Comparison of ENCODE assay signal across 15 cellular contexts in the genomic region with DNA sequence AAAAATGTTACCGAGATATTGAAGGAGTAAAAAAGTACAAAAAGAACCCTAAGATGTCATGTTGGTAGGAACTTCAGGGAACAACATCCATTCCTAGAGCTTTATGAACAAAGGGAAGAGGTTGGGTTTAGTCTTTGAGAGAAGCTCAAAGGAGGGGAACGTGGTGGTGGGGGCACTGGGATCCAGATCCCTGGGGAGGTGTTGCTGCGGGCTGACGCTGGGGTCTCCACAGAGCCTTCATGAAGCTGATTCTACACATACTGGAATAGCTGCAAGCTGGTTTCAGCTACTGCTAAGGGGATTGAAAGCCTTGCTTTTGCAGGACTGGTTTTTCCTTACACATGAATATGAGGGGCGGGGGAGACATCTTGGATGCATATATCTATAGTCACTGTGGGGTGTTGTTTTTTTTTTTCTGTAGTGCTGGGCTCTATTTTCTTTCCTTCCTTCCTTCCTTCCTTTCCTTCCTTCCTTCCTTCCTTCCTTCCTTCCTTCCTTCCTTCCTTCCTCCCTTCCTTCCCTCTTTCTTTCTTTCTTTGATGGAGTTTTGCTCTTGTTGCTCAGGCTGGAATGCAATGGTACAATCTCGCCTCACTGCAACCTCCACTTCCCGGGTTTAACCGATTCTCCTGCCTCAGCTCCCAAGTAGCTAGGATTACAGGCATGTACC. TPM values are rescaled to one million over a fixed set of nuclear protein-coding genes. Genes with fewer than 3 reads are reported as not detected.
DNase-seq lines count a peak whose midpoint lies in the region; ATAC-seq and TF ChIP-seq lines count a peak whose summit lies in the region.
"Had no signal": no experiment of that assay in that cellular context is flagged by ENCODE, and none has a peak within 500 bp of the region (broad histone marks: within the 10 kb centered on the region; RNA-seq: fewer than 3 reads in every experiment).

No MANE protein-coding gene starts in this region.

- H3K36me3 ChIP-seq in heart right ventricle (peaks cover 0 to 41% (median 10%) of the 10 kb centered on the region in 9 donors), endodermal cell (ENCODE audit: control insufficient read depth, insufficient read depth, low read length) (peaks cover 15% of the 10 kb centered on the region)

- H3K4me1 Mint-ChIP-seq in endodermal cell, result peaks cover 6% of the 10 kb centered on the region
- H3K4me1 Mint-ChIP-seq in stimulated activated memory B cell treated with anti-CD40 and anti-IgM and Interleukin-4, amounts not matched to agents 10 μg/mL and 1 μg/mL and 100 μg/mL, for 72 hours, result peaks cover 47% of the 10 kb centered on the region

- H3K4me1 ChIP-seq in heart right ventricle (peaks cover 2 to 28% (median 9%) of the 10 kb centered on the region in 9 donors), endodermal cell (ENCODE audit: control insufficient read depth, insufficient read depth, low read length) (no peaks in the 10 kb centered on the region)

- intact Hi-C loops in cardiac septum (cut with DNase I) (no loop called here), heart right ventricle (cut with DNase I) (no loop called here)

- H3K9ac ChIP-seq in endodermal cell (ENCODE audit: extremely low read depth, low read length, poor library complexity, severe bottlenecking), result no peak overlapping the region

- H3K9me3 Mint-ChIP-seq in endodermal cell, result peaks cover 3% of the 10 kb centered on the region
- H3K9me3 Mint-ChIP-seq in stimulated activated memory B cell treated with anti-CD40 and anti-IgM and Interleukin-4, amounts not matched to agents 10 μg/mL and 1 μg/mL and 100 μg/mL, for 72 hours, result no peaks in the 10 kb centered on the region
- H3K9me3 Mint-ChIP-seq: central memory CD8-positive, alpha-beta T cell had no signal

- H3K4me3 ChIP-seq in heart right ventricle, result no peak overlapping the region
- H3K4me3 ChIP-seq in endodermal cell (ENCODE audit: low read length), result no peak overlapping the region
- H3K4me3 ChIP-seq: adrenal gland, left lung had no signal

- H3K9me3 ChIP-seq in heart right ventricle (no peaks in the 10 kb centered on the region), endodermal cell (ENCODE audit: control insufficient read depth, low read length) (no peaks in the 10 kb centered on the region)
- H3K9me3 ChIP-seq: adrenal gland, left lung had no signal

- no peak for ATAC-seq in heart right ventricle
- ATAC-seq in stimulated activated memory B cell treated with anti-CD40 and anti-IgM and Interleukin-4, amounts not matched to agents 10 μg/mL and 1 μg/mL and 100 μg/mL, for 72 hours, result no peak
- ATAC-seq: left lung had no signal

- no peak overlapping the region for H3K4me3 Mint-ChIP-seq in endodermal cell
- H3K4me3 Mint-ChIP-seq in stimulated activated memory B cell treated with anti-CD40 and anti-IgM and Interleukin-4, amounts not matched to agents 10 μg/mL and 1 μg/mL and 100 μg/mL, for 72 hours, result no peak overlapping the region
- H3K4me3 Mint-ChIP-seq: central memory CD8-positive, alpha-beta T cell had no signal

- TF ChIP-seq CTCF in heart right ventricle (IDR thresholded peaks at IDR 0.05) (no peak), endodermal cell (conservative IDR thresholded peaks at IDR 0.05) (no peak)

- no peaks in the 10 kb centered on the region for H3K27me3 Mint-ChIP-seq in endodermal cell (ENCODE audit: insufficient read depth)
- H3K27me3 Mint-ChIP-seq in stimulated activated memory B cell treated with anti-CD40 and anti-IgM and Interleukin-4, amounts not matched to agents 10 μg/mL and 1 μg/mL and 100 μg/mL, for 72 hours, result no peaks in the 10 kb centered on the region
- H3K27me3 Mint-ChIP-seq: central memory CD8-positive, alpha-beta T cell had no signal

- DNase-seq in cardiac septum (ENCODE audit: low spot score), result peak; percentile 27
- no peak for DNase-seq in heart right ventricle
- peak; percentile 22 for DNase-seq in endodermal cell
- no peak for DNase-seq in EL
- DNase-seq in SKM-1 (lab: John Stamatoyannopoulos, UW; ENCODE audit: unreplicated experiment), result no peak
- DNase-seq: GDM1; GOT3; NCI-H146; NCI-H226; stimulated activated CD4-positive, alpha-beta T cell treated with anti-CD3 and anti-CD28 coated beads, Interleukin-15, amount 100 ng/mL, for 24 hours; T-helper 1 cell had no signal

- H3K27ac ChIP-seq in heart right ventricle (no peak overlapping the region), endodermal cell (ENCODE audit: low read depth, low read length) (no peak overlapping the region)
- H3K27ac ChIP-seq: adrenal gland, left lung had no signal

- 88 to 91% methylated on average over 8 of the region's 8 CpGs for WGBS in heart right ventricle, 2 donors
- 87 to 100% methylated on average over 5 to 8 of the region's 8 CpGs for WGBS in endodermal cell (ENCODE audit: insufficient coverage in 1 of 2, insufficient read length in 1 of 2), 2 experiments

- peaks cover 18% of the 10 kb centered on the region for H3K36me3 Mint-ChIP-seq in endodermal cell (ENCODE audit: low read depth)
- peaks cover 36% of the 10 kb centered on the region for H3K36me3 Mint-ChIP-seq in stimulated activated memory B cell treated with anti-CD40 and anti-IgM and Interleukin-4, amounts not matched to agents 10 μg/mL and 1 μg/mL and 100 μg/mL, for 72 hours

- H3K27me3 ChIP-seq in heart right ventricle (no peaks in the 10 kb centered on the region), endodermal cell (ENCODE audit: control insufficient read depth, insufficient read depth, low read length, poor library complexity, severe bottlenecking) (no peaks in the 10 kb centered on the region)
- H3K27me3 ChIP-seq: adrenal gland, left lung had no signal

- H3K27ac Mint-ChIP-seq in endodermal cell, result no peak overlapping the region
- H3K27ac Mint-ChIP-seq in stimulated activated memory B cell treated with anti-CD40 and anti-IgM and Interleukin-4, amounts not matched to agents 10 μg/mL and 1 μg/mL and 100 μg/mL, for 72 hours, result peak overlapping the region; percentile 57

RNA-seq across cellular contexts. Expression of a gene that starts 6.5 kb away (rescaled TPM):
- total RNA-seq in cardiac septum (12.4 TPM), heart right ventricle (10 to 100 TPM in 2 of 10 donors, 1 to 10 TPM in 8; 4.4 to 12.0 (median 8.3) TPM), endodermal cell (10 to 100 TPM; 24.3 to 33.1 TPM)
- polyA plus RNA-seq in heart right ventricle, result 10 to 100 TPM in 1 of 2 donors, 1 to 10 TPM in 1; 7.6 to 28.0 TPM
- 26.1 TPM for polyA plus RNA-seq in endodermal cell (2013, experiment 1 of 2)
- polyA plus RNA-seq in endodermal cell (2013, experiment 2 of 2), result 22.6 TPM

RNA-seq across cellular contexts. Expression of a gene that starts 21.2 kb away (rescaled TPM):
- total RNA-seq in cardiac septum (111 TPM), heart right ventricle (100 to 1,000 TPM; 107 to 146 (median 122) TPM), endodermal cell (100 to 1,000 TPM in 1 of 2 donors, 10 to 100 TPM in 1; 90.8 to 116 TPM)
- polyA plus RNA-seq in heart right ventricle, result 100 to 1,000 TPM in 1 of 2 donors, 10 to 100 TPM in 1; 45.4 to 115 TPM
- polyA plus RNA-seq in endodermal cell (2013, experiment 1 of 2), result 92.6 TPM
- 101 TPM for polyA plus RNA-seq in endodermal cell (2013, experiment 2 of 2)

RNA-seq across cellular contexts. Expression of a gene that starts 24.7 kb away (rescaled TPM):
- total RNA-seq in cardiac septum (138 TPM), heart right ventricle (100 to 1,000 TPM; 123 to 151 (median 131) TPM), endodermal cell (100 to 1,000 TPM in 1 of 2 donors, 10 to 100 TPM in 1; 97.7 to 147 TPM)
- 100 to 1,000 TPM; 239 to 349 TPM for polyA plus RNA-seq in heart right ventricle
- 99.3 TPM for polyA plus RNA-seq in endodermal cell (2013, experiment 1 of 2)
- 93.6 TPM for polyA plus RNA-seq in endodermal cell (2013, experiment 2 of 2)

RNA-seq across cellular contexts. Expression of a gene that starts 35.7 kb away (rescaled TPM):
- 140 TPM for total RNA-seq in cardiac septum
- total RNA-seq in heart right ventricle, result 100 to 1,000 TPM; 121 to 163 (median 150) TPM
- 100 to 1,000 TPM; 105 to 129 TPM for polyA plus RNA-seq in heart right ventricle
- 100 to 1,000 TPM; 809 to 859 TPM for total RNA-seq in endodermal cell
- polyA plus RNA-seq in endodermal cell (2013, experiment 1 of 2), result 758 TPM
- 628 TPM for polyA plus RNA-seq in endodermal cell (2013, experiment 2 of 2)

RNA-seq across cellular contexts. Expression of a gene that starts 60.0 kb away (rescaled TPM):
- total RNA-seq in cardiac septum (13.8 TPM), heart right ventricle (10 to 100 TPM in 5 of 10 donors, 1 to 10 TPM in 5; 7.7 to 13.3 (median 9.7) TPM), endodermal cell (10 to 100 TPM; 19.0 to 19.4 TPM)
- 1 to 10 TPM; 7.1 to 8.7 TPM for polyA plus RNA-seq in heart right ventricle
- polyA plus RNA-seq in endodermal cell (2013, experiment 1 of 2), result 19.3 TPM
- polyA plus RNA-seq in endodermal cell (2013, experiment 2 of 2), result 18.3 TPM

Comparison
In these comparisons a context has a peak if more than half of its experiments do, and no peak if none do; other contexts are left out.
1. DNase-seq: peak in cardiac septum (single experiment) and endodermal cell (single experiment); none in heart right ventricle (0 of 2), EL (single experiment) and SKM-1 (single experiment).